In genomic region chr11:77171254-77171653, GRCh38 we compare ENCODE assay signal across 25 cellular contexts. TPM values are rescaled to one million over a fixed set of nuclear protein-coding genes. Genes with fewer than 3 reads are reported as not detected.
A peak's percentile ranks its signal among the peaks of the same experiment; 100 is the strongest.
DNase-seq lines count a peak whose midpoint lies in the region; ATAC-seq, FAIRE-seq and TF ChIP-seq lines count a peak whose summit lies in the region.
"Had no signal": no experiment of that assay in that cellular context is flagged by ENCODE, and none has a peak within 500 bp of the region (broad histone marks: within the 10 kb centered on the region; RNA-seq: fewer than 3 reads in every experiment).

No MANE protein-coding gene starts in this region.

- H3K4me3 Mint-ChIP-seq in nephron progenitor cell, result peak overlapping the region; percentile 54
- H3K4me3 Mint-ChIP-seq in activated CD4-positive, alpha-beta memory T cell treated with anti-CD3 and anti-CD28 coated beads for 36 hours, result no peak overlapping the region
- no peak overlapping the region for H3K4me3 Mint-ChIP-seq in activated CD4-positive, alpha-beta memory T cell treated with anti-CD3 and anti-CD28 coated beads, Interleukin-2, amount 10 ng/mL, durations not matched to agents 7 days and 5 days
- H3K4me3 Mint-ChIP-seq: CD4-positive, CD25-positive, alpha-beta regulatory T cell had no signal

- peaks cover 81% of the 10 kb centered on the region for H3K4me1 Mint-ChIP-seq in nephron progenitor cell
- no peaks in the 10 kb centered on the region for H3K4me1 Mint-ChIP-seq in activated CD4-positive, alpha-beta memory T cell treated with anti-CD3 and anti-CD28 coated beads for 36 hours (ENCODE audit: low read depth)
- no peaks in the 10 kb centered on the region for H3K4me1 Mint-ChIP-seq in activated CD4-positive, alpha-beta memory T cell treated with anti-CD3 and anti-CD28 coated beads, Interleukin-2, amount 10 ng/mL, durations not matched to agents 7 days and 5 days
- H3K4me1 Mint-ChIP-seq: CD4-positive, CD25-positive, alpha-beta regulatory T cell had no signal

- intact Hi-C loops in left cardiac atrium (cut with DNase I) (no loop called here), Right ventricle myocardium superior (cut with DNase I) (no loop called here), kidney (cut with DNase I) (no loop called here)
- intact Hi-C loops in activated CD4-positive, alpha-beta memory T cell treated with anti-CD3 and anti-CD28 coated beads for 36 hours (cut with micrococcal nuclease), result no loop called here

- no peaks in the 10 kb centered on the region for H3K27me3 Mint-ChIP-seq in nephron progenitor cell (ENCODE audit: low read depth, poor library complexity)
- H3K27me3 Mint-ChIP-seq in activated CD4-positive, alpha-beta memory T cell treated with anti-CD3 and anti-CD28 coated beads for 36 hours, result no peaks in the 10 kb centered on the region
- H3K27me3 Mint-ChIP-seq in activated CD4-positive, alpha-beta memory T cell treated with anti-CD3 and anti-CD28 coated beads, Interleukin-2, amount 10 ng/mL, durations not matched to agents 7 days and 5 days, result no peaks in the 10 kb centered on the region
- H3K27me3 Mint-ChIP-seq: CD4-positive, CD25-positive, alpha-beta regulatory T cell had no signal

- ATAC-seq in left cardiac atrium (no peak), Right ventricle myocardium superior (ENCODE audit: poor library complexity) (no peak), GM21717 (IDR thresholded peaks at IDR 0.05; ENCODE audit: unreplicated experiment) (no peak)
- ATAC-seq: HCT116 had no signal

- H3K36me3 ChIP-seq in kidney (ENCODE audit: control insufficient read depth in 1 of 2, insufficient read depth in 2 of 2, low read length in 2 of 2), result peaks cover 0 to 3% of the 10 kb centered on the region in 2 donors
- H3K36me3 ChIP-seq: BE2C had no signal

- CTCF ChIA-PET in activated CD4-positive, alpha-beta memory T cell treated with anti-CD3 and anti-CD28 coated beads for 36 hours (lab: Charles Lee), result no interaction called here
- CTCF ChIA-PET in activated CD4-positive, alpha-beta memory T cell treated with anti-CD3 and anti-CD28 coated beads, Interleukin-2, amount 10 ng/mL, durations not matched to agents 7 days and 5 days (lab: Charles Lee), result interaction anchor here (0.9 kb wide), 1 partner anchor 44 kb away, joined by 3 read pairs; the partner anchor contains the start of gene MYO7A

- H3K36me3 Mint-ChIP-seq in nephron progenitor cell (ENCODE audit: low read depth), result no peaks in the 10 kb centered on the region
- no peaks in the 10 kb centered on the region for H3K36me3 Mint-ChIP-seq in activated CD4-positive, alpha-beta memory T cell treated with anti-CD3 and anti-CD28 coated beads for 36 hours
- no peaks in the 10 kb centered on the region for H3K36me3 Mint-ChIP-seq in activated CD4-positive, alpha-beta memory T cell treated with anti-CD3 and anti-CD28 coated beads, Interleukin-2, amount 10 ng/mL, durations not matched to agents 7 days and 5 days (ENCODE audit: low read depth)
- H3K36me3 Mint-ChIP-seq: CD4-positive, CD25-positive, alpha-beta regulatory T cell had no signal

- no peak overlapping the region for H3K9ac ChIP-seq in kidney (ENCODE audit: low read length in 2 of 2)

- H3K4me3 ChIP-seq in kidney (ENCODE audit: low read length in 2 of 2), result no peak overlapping the region
- H3K4me3 ChIP-seq: SK-N-MC had no signal

- peaks cover 0 to 3% of the 10 kb centered on the region in 2 donors for H3K4me1 ChIP-seq in kidney (ENCODE audit: control insufficient read depth in 1 of 2, insufficient read depth in 1 of 2, low read depth in 1 of 2, low read length in 2 of 2)
- H3K4me1 ChIP-seq: BE2C had no signal

- no peaks in the 10 kb centered on the region for H3K9me3 Mint-ChIP-seq in nephron progenitor cell
- H3K9me3 Mint-ChIP-seq in activated CD4-positive, alpha-beta memory T cell treated with anti-CD3 and anti-CD28 coated beads for 36 hours, result no peaks in the 10 kb centered on the region
- no peaks in the 10 kb centered on the region for H3K9me3 Mint-ChIP-seq in activated CD4-positive, alpha-beta memory T cell treated with anti-CD3 and anti-CD28 coated beads, Interleukin-2, amount 10 ng/mL, durations not matched to agents 7 days and 5 days
- H3K9me3 Mint-ChIP-seq: CD4-positive, CD25-positive, alpha-beta regulatory T cell had no signal

- DNase-seq in left cardiac atrium, result peak; percentile 3
- no peak for DNase-seq in Right ventricle myocardium superior
- DNase-seq in kidney, result peak; percentile 29
- no peak for DNase-seq in nephron progenitor cell
- DNase-seq in activated CD4-positive, alpha-beta memory T cell treated with anti-CD3 and anti-CD28 coated beads for 36 hours, result no peak
- DNase-seq in activated effector memory CD4-positive, alpha-beta T cell treated with anti-CD3 and anti-CD28 coated beads, Interleukin-2, amount 50 U/mL, for 16 hours, result no peak
- DNase-seq in activated CD4-positive, alpha-beta memory T cell treated with anti-CD3 and anti-CD28 coated beads, Interleukin-2, amount 10 ng/mL, durations not matched to agents 7 days and 5 days, result no peak
- DNase-seq: 8988T; ACHN; BE2C; CD4-positive, CD25-positive, alpha-beta regulatory T cell; DMS153; GOT3; NCI-H1048; NCI-H1417; NCI-H1694; NCI-H2029 treated with DMSO at 0.1 percent for 48 hours; NCI-H526 treated with DMSO at 0.1 percent for 48 hours; SIG-M5 had no signal

- H3K9me3 ChIP-seq in kidney (ENCODE audit: control insufficient read depth in 1 of 2, low read length in 2 of 2), result no peaks in the 10 kb centered on the region
- H3K9me3 ChIP-seq: BE2C had no signal

- FAIRE-seq in kidney (lab: Jason Lieb, UNC), result no peak
- FAIRE-seq: GM18507 had no signal

- H3K27ac ChIP-seq in kidney (ENCODE audit: low read depth in 2 of 2, low read length in 2 of 2), result no peak overlapping the region
- H3K27ac ChIP-seq: HL-60, RWPE1, SK-N-MC had no signal

- POLR2A ChIA-PET in activated CD4-positive, alpha-beta memory T cell treated with anti-CD3 and anti-CD28 coated beads for 36 hours (lab: Charles Lee), result no interaction called here
- POLR2A ChIA-PET in activated CD4-positive, alpha-beta memory T cell treated with anti-CD3 and anti-CD28 coated beads, Interleukin-2, amount 10 ng/mL, durations not matched to agents 7 days and 5 days (lab: Charles Lee), result no interaction called here

- H3K27ac Mint-ChIP-seq in nephron progenitor cell, result no peak overlapping the region
- H3K27ac Mint-ChIP-seq in activated CD4-positive, alpha-beta memory T cell treated with anti-CD3 and anti-CD28 coated beads for 36 hours, result no peak overlapping the region
- no peak overlapping the region for H3K27ac Mint-ChIP-seq in activated CD4-positive, alpha-beta memory T cell treated with anti-CD3 and anti-CD28 coated beads, Interleukin-2, amount 10 ng/mL, durations not matched to agents 7 days and 5 days
- H3K27ac Mint-ChIP-seq: CD4-positive, CD25-positive, alpha-beta regulatory T cell had no signal

- no peak for TF ChIP-seq CTCF in kidney (IDR thresholded peaks at IDR 0.05; ENCODE audit: borderline replicate concordance, extremely low read depth, insufficient read depth)
- TF ChIP-seq CTCF in nephron progenitor cell (IDR thresholded peaks at IDR 0.05), result no peak

RNA-seq across cellular contexts. Expression of gene MYO7A, which starts 43.2 kb away (rescaled TPM):
- total RNA-seq in left cardiac atrium (10 to 100 TPM in 1 of 2 donors, 1 to 10 TPM in 1; 7.5 to 11.1 TPM), Right ventricle myocardium superior (4.4 TPM), kidney (10.7 TPM)
- polyA plus RNA-seq in kidney (ENCODE audit: insufficient read depth, low read depth, low replicate concordance), result 6.1 TPM
- under 1 TPM; 0.29 to 0.38 TPM for total RNA-seq in activated CD4-positive, alpha-beta memory T cell treated with anti-CD3 and anti-CD28 coated beads for 36 hours
- total RNA-seq in activated CD4-positive, alpha-beta memory T cell treated with anti-CD3 and anti-CD28 coated beads, Interleukin-2, amount 10 ng/mL, durations not matched to agents 7 days and 5 days, result under 1 TPM; 0.35 to 0.50 TPM

Comparison
In these comparisons a context has a peak if more than half of its experiments do, and no peak if none do; other contexts are left out.
1. DNase-seq: peak in left cardiac atrium (single experiment) and kidney (single experiment); none in Right ventricle myocardium superior (single experiment), nephron progenitor cell (single experiment), activated CD4-positive, alpha-beta memory T cell treated with anti-CD3 and anti-CD28 coated beads for 36 hours (single experiment), activated effector memory CD4-positive, alpha-beta T cell treated with anti-CD3 and anti-CD28 coated beads, Interleukin-2, amount 50 U/mL, for 16 hours (single experiment) and activated CD4-positive, alpha-beta memory T cell treated with anti-CD3 and anti-CD28 coated beads, Interleukin-2, amount 10 ng/mL, durations not matched to agents 7 days and 5 days (single experiment).